ENCODE assay signal across 8 cellular contexts in genomic region chr5:171419663-171420428, GRCh38. TPM values are rescaled to one million over a fixed set of nuclear protein-coding genes. Genes with fewer than 3 reads are reported as not detected.
DNase-seq lines count a peak whose midpoint lies in the region; ATAC-seq, FAIRE-seq and TF ChIP-seq lines count a peak whose summit lies in the region.

No MANE protein-coding gene starts in this region.

- DNase-seq in NCI-H82 (lab: John Stamatoyannopoulos, UW) (peak; percentile 21), NCI-H82 treated with DMSO at 0.1 percent for 48 hours (lab: John Stamatoyannopoulos, UW; ENCODE audit: unreplicated experiment) (no peak), SK-N-MC (ENCODE audit: low read depth, low spot score) (no peak), ecto neural progenitor cell (ENCODE audit: low spot score) (peak; percentile 76), mesenchymal stem cell (no peak), thyroid gland (peak; percentile 40 to 50), kidney (no peak)

- H3K4ac ChIP-seq in mesenchymal stem cell (ENCODE audit: low read depth in 1 of 2, low read length in 2 of 2), result no peak overlapping the region

- H2AFZ ChIP-seq in mesenchymal stem cell (ENCODE audit: low read depth, low read length), result no peak overlapping the region

- H4K8ac ChIP-seq in mesenchymal stem cell (ENCODE audit: low read length), result no peak overlapping the region

- H3K18ac ChIP-seq in mesenchymal stem cell (ENCODE audit: low read depth in 1 of 2, low read length in 2 of 2), result no peak overlapping the region

- no peak for FAIRE-seq in kidney (lab: Jason Lieb, UNC)

- H3K27ac ChIP-seq in SK-N-MC (no peak overlapping the region), mesenchymal stem cell (ENCODE audit: low read length, poor library complexity, severe bottlenecking) (no peak overlapping the region), thyroid gland (peak overlapping the region in 1 of 3 donors; percentile 50), kidney (ENCODE audit: low read depth in 2 of 2, low read length in 2 of 2) (no peak overlapping the region)

- H3K23ac ChIP-seq in mesenchymal stem cell (ENCODE audit: low read length in 2 of 2), result peak overlapping the region in 1 of 2 experiments; percentile 79

- H2BK15ac ChIP-seq in mesenchymal stem cell (ENCODE audit: low read depth, poor library complexity, severe bottlenecking), result no peak overlapping the region

- peak overlapping the region; percentile 70 for H3K4me3 ChIP-seq in SK-N-MC
- peak overlapping the region; percentile 56 to 76 for H3K4me3 ChIP-seq in mesenchymal stem cell (ENCODE audit: insufficient read depth in 1 of 2, low read depth in 1 of 2, low read length in 2 of 2)
- H3K4me3 ChIP-seq in thyroid gland (replicated peaks in 1 of 3), result peak overlapping the region in 1 of 3 donors; percentile 18
- H3K4me3 ChIP-seq in kidney (ENCODE audit: low read length in 2 of 2), result no peak overlapping the region

- H3K9ac ChIP-seq in SK-N-MC (ENCODE audit: insufficient read length) (no peak overlapping the region), mesenchymal stem cell (ENCODE audit: low read length) (no peak overlapping the region), kidney (ENCODE audit: low read length in 2 of 2) (no peak overlapping the region)

- H3K4me2 ChIP-seq in mesenchymal stem cell (ENCODE audit: low read length, poor library complexity, severe bottlenecking), result peak overlapping the region; percentile 96

- H3K27me3 ChIP-seq in mesenchymal stem cell (ENCODE audit: control insufficient read depth in 1 of 2, insufficient read depth in 1 of 2, low read length in 2 of 2) (peaks cover 0 to 28% of the 10 kb centered on the region in 2 experiments), thyroid gland (no peaks in the 10 kb centered on the region)

- peak overlapping the region in 1 of 2 experiments; percentile 72 for H3K14ac ChIP-seq in mesenchymal stem cell (ENCODE audit: low read length in 2 of 2)

- H2BK120ac ChIP-seq in mesenchymal stem cell (ENCODE audit: low read depth, low read length), result no peak overlapping the region

- no peak for TF ChIP-seq POLR2A in thyroid gland (IDR thresholded peaks at IDR 0.05)

- peak; percentile 19 for ATAC-seq in HG02970 (IDR thresholded peaks at IDR 0.05; ENCODE audit: low FRiP score, unreplicated experiment)

- H3K9me3 ChIP-seq in SK-N-MC (ENCODE audit: low read depth, low read length) (no peaks in the 10 kb centered on the region), mesenchymal stem cell (ENCODE audit: control insufficient read depth, low read length) (no peaks in the 10 kb centered on the region), thyroid gland (no peaks in the 10 kb centered on the region), kidney (ENCODE audit: control insufficient read depth in 1 of 2, low read length in 2 of 2) (no peaks in the 10 kb centered on the region)

- H2AK5ac ChIP-seq in mesenchymal stem cell (ENCODE audit: low read length, severe bottlenecking), result no peak overlapping the region

- H3K4me1 ChIP-seq in mesenchymal stem cell (ENCODE audit: control insufficient read depth, insufficient read depth, low read depth, low read length) (peaks cover 37% of the 10 kb centered on the region), thyroid gland (peaks cover 27 to 47% of the 10 kb centered on the region in 2 donors), kidney (ENCODE audit: control insufficient read depth in 1 of 2, insufficient read depth in 1 of 2, low read depth in 1 of 2, low read length in 2 of 2) (peaks cover 0 to 17% of the 10 kb centered on the region in 2 donors)

- H3K36me3 ChIP-seq in SK-N-MC (ENCODE audit: insufficient read depth, low read length) (no peaks in the 10 kb centered on the region), mesenchymal stem cell (ENCODE audit: control insufficient read depth in 1 of 2, insufficient read depth in 2 of 2, low read depth in 1 of 2, low read length in 2 of 2) (peaks cover 4 to 5% of the 10 kb centered on the region in 2 experiments), thyroid gland (no peaks in the 10 kb centered on the region), kidney (ENCODE audit: control insufficient read depth in 1 of 2, insufficient read depth in 2 of 2, low read length in 2 of 2) (no peaks in the 10 kb centered on the region)

- no peak overlapping the region for H2BK12ac ChIP-seq in mesenchymal stem cell (ENCODE audit: low read length in 2 of 2)

- intact Hi-C loops in thyroid gland (cut with DNase I), result loop anchor here (5.0 to 10.0 kb wide), 3 partner anchors 205 to 625 kb away; no protein-coding TSS in a partner anchor
- intact Hi-C loops in kidney (cut with DNase I), result loop anchor here (10.0 kb wide), 2 partner anchors 475 to 495 kb away; no protein-coding TSS in a partner anchor

- peak overlapping the region; percentile 63 for H2BK5ac ChIP-seq in mesenchymal stem cell (ENCODE audit: low read depth, low read length, poor library complexity, severe bottlenecking)

- no peaks in the 10 kb centered on the region for H3K79me1 ChIP-seq in mesenchymal stem cell (replicated peaks; ENCODE audit: low read length, poor library complexity, severe bottlenecking)

- TF ChIP-seq CTCF in thyroid gland (IDR thresholded peaks at IDR 0.05) (no peak), kidney (IDR thresholded peaks at IDR 0.05; ENCODE audit: borderline replicate concordance, extremely low read depth, insufficient read depth) (no peak)

- no peak overlapping the region for H4K91ac ChIP-seq in mesenchymal stem cell (ENCODE audit: low read length)

- 3% methylated on average over 55 of the region's 99 CpGs for WGBS in mesenchymal stem cell
- 1 to 2% methylated on average over 11 to 19 of the region's 99 CpGs for WGBS in thyroid gland, 2 donors

RNA-seq across cellular contexts. Expression of gene FGF18, which starts 0.4 kb away (rescaled TPM):
- polyA plus RNA-seq in mesenchymal stem cell (2013, experiment 1 of 2), result 0.12 TPM
- polyA plus RNA-seq in mesenchymal stem cell (2013, experiment 2 of 2), result 0.04 TPM
- 1 to 10 TPM in 2 of 4 donors, under 1 TPM in 1, not detected in 1; 0.67 to 1.4 (median 1.0) TPM for total RNA-seq in thyroid gland
- 1.8 TPM for total RNA-seq in kidney
- polyA plus RNA-seq in kidney (ENCODE audit: insufficient read depth, low read depth, low replicate concordance), result 0.39 TPM

RNA-seq across cellular contexts. Expression of gene NPM1, which starts 32.2 kb away (rescaled TPM):
- polyA plus RNA-seq in mesenchymal stem cell (2013, experiment 1 of 2), result 1,355 TPM
- polyA plus RNA-seq in mesenchymal stem cell (2013, experiment 2 of 2), result 1,330 TPM
- total RNA-seq in thyroid gland (100 to 1,000 TPM; 455 to 777 (median 561) TPM), kidney (612 TPM)
- 611 TPM for polyA plus RNA-seq in kidney (ENCODE audit: insufficient read depth, low read depth, low replicate concordance)

Comparison
In these comparisons a context has a peak if more than half of its experiments do, and no peak if none do; other contexts are left out.
1. DNase-seq: peak in NCI-H82 (single experiment), ecto neural progenitor cell (single experiment) and thyroid gland (2 of 2); none in NCI-H82 treated with DMSO at 0.1 percent for 48 hours (single experiment), SK-N-MC (single experiment), mesenchymal stem cell (single experiment) and kidney (single experiment).
2. H3K4me3 ChIP-seq: peak in SK-N-MC (single experiment) and mesenchymal stem cell (2 of 2); none in kidney (0 of 2).